In genomic region chr1:66333463-66334232, GRCh38 we compare ENCODE assay signal across 1 cellular context.
TF ChIP-seq lines count a peak whose summit lies in the region.

No MANE protein-coding gene starts in this region.

TF ChIP-seq in A549, 52 proteins besides CTCF, POLR2A, EP300 and RAD21 (continued from another document):
- TF ChIP-seq MAX (IDR thresholded peaks at IDR 0.05) (no peak), RFX5 (IDR thresholded peaks at IDR 0.05) (no peak), PBX3 (IDR thresholded peaks at IDR 0.05) (no peak), EHMT2 (IDR thresholded peaks at IDR 0.05; ENCODE audit: low read depth) (no peak), BHLHE40 (IDR thresholded peaks at IDR 0.05; ENCODE audit: low read depth, low read length) (no peak), JUNB (IDR thresholded peaks at IDR 0.05) (no peak), FOSB (CRISPR knock-in tag; IDR thresholded peaks at IDR 0.05) (no peak), CBX8 (IDR thresholded peaks at IDR 0.05) (no peak), FOXS1 (CRISPR knock-in tag; IDR thresholded peaks at IDR 0.05) (no peak), TFCP2L1 (CRISPR knock-in tag; IDR thresholded peaks at IDR 0.05) (no peak), ZSCAN20 (CRISPR knock-in tag; IDR thresholded peaks at IDR 0.05) (no peak)
- TF ChIP-seq, protein P1, sequence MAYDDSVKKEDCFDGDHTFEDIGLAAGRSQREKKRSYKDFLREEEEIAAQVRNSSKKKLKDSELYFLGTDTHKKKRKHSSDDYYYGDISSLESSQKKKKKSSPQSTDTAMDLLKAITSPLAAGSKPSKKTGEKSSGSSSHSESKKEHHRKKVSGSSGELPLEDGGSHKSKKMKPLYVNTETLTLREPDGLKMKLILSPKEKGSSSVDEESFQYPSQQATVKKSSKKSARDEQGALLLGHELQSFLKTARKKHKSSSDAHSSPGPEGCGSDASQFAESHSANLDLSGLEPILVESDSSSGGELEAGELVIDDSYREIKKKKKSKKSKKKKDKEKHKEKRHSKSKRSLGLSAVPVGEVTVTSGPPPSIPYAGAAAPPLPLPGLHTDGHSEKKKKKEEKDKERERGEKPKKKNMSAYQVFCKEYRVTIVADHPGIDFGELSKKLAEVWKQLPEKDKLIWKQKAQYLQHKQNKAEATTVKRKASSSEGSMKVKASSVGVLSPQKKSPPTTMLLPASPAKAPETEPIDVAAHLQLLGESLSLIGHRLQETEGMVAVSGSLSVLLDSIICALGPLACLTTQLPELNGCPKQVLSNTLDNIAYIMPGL (CRISPR knock-in tag; IDR thresholded peaks at IDR 0.05; ENCODE audit: borderline replicate concordance), result no peak
- TF ChIP-seq, protein P2, sequence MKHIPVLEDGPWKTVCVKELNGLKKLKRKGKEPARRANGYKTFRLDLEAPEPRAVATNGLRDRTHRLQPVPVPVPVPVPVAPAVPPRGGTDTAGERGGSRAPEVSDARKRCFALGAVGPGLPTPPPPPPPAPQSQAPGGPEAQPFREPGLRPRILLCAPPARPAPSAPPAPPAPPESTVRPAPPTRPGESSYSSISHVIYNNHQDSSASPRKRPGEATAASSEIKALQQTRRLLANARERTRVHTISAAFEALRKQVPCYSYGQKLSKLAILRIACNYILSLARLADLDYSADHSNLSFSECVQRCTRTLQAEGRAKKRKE (CRISPR knock-in tag; IDR thresholded peaks at IDR 0.05; ENCODE audit: low read depth), result no peak
